ENCODE assay signal across 1 cellular context in genomic region chr6:30840922-30841643, GRCh38.
TF ChIP-seq lines count a peak whose summit lies in the region.

No MANE protein-coding gene starts in this region.

TF ChIP-seq in SK-N-SH treated with all-trans-retinoic acid at 6 μM for 48 hours, 23 proteins besides CTCF, POLR2A, EP300 and RAD21 (continued from another document):
- TF ChIP-seq POU6F1 (CRISPR knock-in tag; IDR thresholded peaks at IDR 0.05; ENCODE audit: borderline replicate concordance, low read depth): no peak
- no peak for TF ChIP-seq ARNTL (CRISPR knock-in tag; IDR thresholded peaks at IDR 0.05; ENCODE audit: borderline replicate concordance, low read depth)
- TF ChIP-seq GLIS3 (CRISPR knock-in tag; IDR thresholded peaks at IDR 0.05): no peak
- TF ChIP-seq BACH2 (CRISPR knock-in tag; IDR thresholded peaks at IDR 0.05; ENCODE audit: borderline replicate concordance): no peak
- no peak for TF ChIP-seq OSR1 (CRISPR knock-in tag; IDR thresholded peaks at IDR 0.05)
- TF ChIP-seq TOX (CRISPR knock-in tag; IDR thresholded peaks at IDR 0.05; ENCODE audit: borderline replicate concordance): no peak
- no peak for TF ChIP-seq ZFP3 (CRISPR knock-in tag; IDR thresholded peaks at IDR 0.05)
- no peak for TF ChIP-seq PATZ1 (CRISPR knock-in tag; IDR thresholded peaks at IDR 0.05; ENCODE audit: borderline replicate concordance)
- TF ChIP-seq TSHZ2 (CRISPR knock-in tag; IDR thresholded peaks at IDR 0.05): no peak
- no peak for TF ChIP-seq PPARA (CRISPR knock-in tag; IDR thresholded peaks at IDR 0.05; ENCODE audit: borderline replicate concordance)
- no peak for TF ChIP-seq CREB5 (CRISPR knock-in tag; IDR thresholded peaks at IDR 0.05; ENCODE audit: low read depth)
- TF ChIP-seq ESRRG (CRISPR knock-in tag; IDR thresholded peaks at IDR 0.05): no peak
